Comparison of ENCODE assay signal across 8 cellular contexts in genomic region chr5:32233220-32233695, GRCh38. TPM values are rescaled to one million over a fixed set of nuclear protein-coding genes. Genes with fewer than 3 reads are reported as not detected.
DNase-seq lines count a peak whose midpoint lies in the region; ATAC-seq and TF ChIP-seq lines count a peak whose summit lies in the region.

No MANE protein-coding gene starts in this region.

- H3K27me3 ChIP-seq in esophagus muscularis mucosa (no peaks in the 10 kb centered on the region), osteoblast (ENCODE audit: insufficient read depth, low read length) (no peaks in the 10 kb centered on the region), psoas muscle (ENCODE audit: insufficient read depth in 3 of 3, low read length in 2 of 3) (no peaks in the 10 kb centered on the region)

- H3K4me2 ChIP-seq in osteoblast (ENCODE audit: insufficient read depth, low read length): no peak overlapping the region

- H3K27ac ChIP-seq in esophagus muscularis mucosa (replicated peaks in 1 of 4) (peak overlapping the region; percentile 60 to 75 (median 72)), osteoblast (ENCODE audit: low read depth, low read length) (peak overlapping the region; percentile 60), psoas muscle (no peak overlapping the region)

- intact Hi-C loops in esophagus muscularis mucosa (cut with DNase I): loop anchor here (2.0 to 10.0 kb wide), 4 partner anchors 79 to 382 kb away; partner anchors contain the start of genes MTMR12 and SUB1
- intact Hi-C loops in psoas muscle (cut with DNase I): loop anchor here in 1 of 2 donors (10.0 kb wide), 1 partner anchor 382 kb away; no protein-coding TSS in a partner anchor

- in situ Hi-C loops in KBM-7 (cut with MboI; ENCODE audit: low pct_unique_long_range_greater_than_20kb, low sequenced_read_pairs): no loop called here

- TF ChIP-seq POLR2A in esophagus muscularis mucosa (IDR thresholded peaks at IDR 0.05; ENCODE audit: low read depth): no peak

- H3K9me3 ChIP-seq in esophagus muscularis mucosa (no peaks in the 10 kb centered on the region), osteoblast (ENCODE audit: low read depth, low read length) (no peaks in the 10 kb centered on the region), psoas muscle (no peaks in the 10 kb centered on the region)

- no peaks in the 10 kb centered on the region for H3K79me2 ChIP-seq in osteoblast (ENCODE audit: insufficient read depth, low read length)

- TF ChIP-seq CTCF in esophagus muscularis mucosa (IDR thresholded peaks at IDR 0.05) (no peak), osteoblast (IDR thresholded peaks at IDR 0.05; ENCODE audit: extremely low read depth, low read depth, low read length) (no peak), psoas muscle (IDR thresholded peaks at IDR 0.05) (no peak)

- peaks cover 0 to 67% (median 57%) of the 10 kb centered on the region in 4 donors for H3K36me3 ChIP-seq in esophagus muscularis mucosa
- H3K36me3 ChIP-seq in osteoblast (ENCODE audit: insufficient read depth, low read length): peaks cover 17% of the 10 kb centered on the region
- H3K36me3 ChIP-seq in psoas muscle (ENCODE audit: insufficient read depth in 1 of 2, low read depth in 1 of 2): peaks cover 0 to 67% of the 10 kb centered on the region in 2 donors

- no peak for ATAC-seq in psoas muscle

- H2AFZ ChIP-seq in osteoblast (ENCODE audit: low read length): no peak overlapping the region

- peaks cover 27 to 35% (median 32%) of the 10 kb centered on the region in 4 donors for H3K4me1 ChIP-seq in esophagus muscularis mucosa
- H3K4me1 ChIP-seq in osteoblast (ENCODE audit: insufficient read depth, low read length): peaks cover 22% of the 10 kb centered on the region
- peaks cover 12% of the 10 kb centered on the region for H3K4me1 ChIP-seq in psoas muscle

- no peak overlapping the region for H3K4me3 ChIP-seq in esophagus muscularis mucosa
- H3K4me3 ChIP-seq in osteoblast (ENCODE audit: insufficient read depth, low read length): no peak overlapping the region
- H3K4me3 ChIP-seq in psoas muscle: no peak overlapping the region

- DNase-seq in AML-193 (lab: John Stamatoyannopoulos, UW) (peak; percentile 7 to 19), NOMO-1 (lab: John Stamatoyannopoulos, UW; ENCODE audit: unreplicated experiment in 2 of 2) (peak; percentile 89 to 95), esophagus muscularis mucosa (ENCODE audit: extremely low spot score) (no peak), osteoblast (ENCODE audit: insufficient read length, low spot score, missing footprints) (no peak), psoas muscle (no peak), midbrain (lab: John Stamatoyannopoulos, UW) (no peak), KBM-7 (no peak)
- no peak for DNase-seq in effector CD8-positive, alpha-beta T cell (lab: John Stamatoyannopoulos, UW)

- peaks cover 6% of the 10 kb centered on the region for H4K20me1 ChIP-seq in osteoblast (ENCODE audit: insufficient read depth, low read length)

- TF ChIP-seq EP300 in esophagus muscularis mucosa (IDR thresholded peaks at IDR 0.05): no peak

- WGBS in esophagus muscularis mucosa: 78% methylated on average over 3 of the region's 3 CpGs
- WGBS in psoas muscle, 3 donors: 63 to 70% (median 64%) methylated on average over 3 of the region's 3 CpGs

RNA-seq across cellular contexts. Expression of gene GOLPH3, which starts 59.1 kb away (rescaled TPM):
- total RNA-seq in esophagus muscularis mucosa (100 to 1,000 TPM; 149 to 277 (median 187) TPM), osteoblast (83.2 and 88.7 TPM in 2 replicates), psoas muscle (10 to 100 TPM; 23.0 to 55.3 (median 35.0) TPM)
- 10 to 100 TPM; 25.4 to 36.8 (median 31.0) TPM for polyA plus RNA-seq in psoas muscle

Comparison
In these comparisons a context has a peak if more than half of its experiments do, and no peak if none do; other contexts are left out.
1. DNase-seq: peak in AML-193 (2 of 2) and NOMO-1 (2 of 2); none in esophagus muscularis mucosa (single experiment), osteoblast (single experiment), psoas muscle (0 of 2), midbrain (single experiment), KBM-7 (single experiment) and effector CD8-positive, alpha-beta T cell (single experiment).